Comparison of ENCODE assay signal across 15 cellular contexts in genomic region chr20:62080249-62080993, GRCh38. TPM values are rescaled to one million over a fixed set of nuclear protein-coding genes. Genes with fewer than 3 reads are reported as not detected.
DNase-seq lines count a peak whose midpoint lies in the region; FAIRE-seq and TF ChIP-seq lines count a peak whose summit lies in the region.
"Had no signal": no experiment of that assay in that cellular context is flagged by ENCODE, and none has a peak within 500 bp of the region (broad histone marks: within the 10 kb centered on the region; RNA-seq: fewer than 3 reads in every experiment).

No MANE protein-coding gene starts in this region.

- TF ChIP-seq CTCF in H1 (IDR thresholded peaks at IDR 0.05; ENCODE audit: control extremely low read depth in 1 of 3, insufficient read depth in 1 of 3, low read depth in 1 of 3, low read length in 3 of 3) = no peak

- no peak overlapping the region for H3K56ac ChIP-seq in H1 (replicated peaks; ENCODE audit: insufficient read length, low read depth, low read length)

- H3K36me3 ChIP-seq in H1 (ENCODE audit: control insufficient read depth in 2 of 4, insufficient read depth in 4 of 4, low read length in 3 of 4) (no peaks in the 10 kb centered on the region), skeletal muscle tissue (ENCODE audit: control insufficient read depth in 3 of 3, insufficient read depth in 3 of 3, low read length in 3 of 3) (no peaks in the 10 kb centered on the region)

- H2BK20ac ChIP-seq in H1 (ENCODE audit: low read length) = no peak overlapping the region

- CTCF ChIA-PET in H1 (lab: Charles Lee; ENCODE audit: partially characterized antibody) = interaction anchor here (1.4 kb wide), 1 partner anchor 17 kb away, joined by 4 read pairs; no protein-coding TSS in a partner anchor

- H3K23me2 ChIP-seq in H1 (ENCODE audit: low read depth, low read length) = no peaks in the 10 kb centered on the region

- no peak overlapping the region for H4K8ac ChIP-seq in H1 (ENCODE audit: extremely low read depth, insufficient read depth, low read length)

- H2BK15ac ChIP-seq in H1 (ENCODE audit: low read length) = no peak overlapping the region

- no peak overlapping the region for H4K5ac ChIP-seq in H1 (ENCODE audit: insufficient read length, low read depth, low read length)

- no peak for FAIRE-seq in H1 (lab: Jason Lieb, UNC)

- H4K91ac ChIP-seq in H1 (replicated peaks; ENCODE audit: insufficient read length, low read length) = no peak overlapping the region

- H3K79me1 ChIP-seq in H1 (ENCODE audit: low read depth, low read length) = no peaks in the 10 kb centered on the region

- no peak for TF ChIP-seq EP300 in H1 (IDR thresholded peaks at IDR 0.05; ENCODE audit: borderline replicate concordance in 1 of 2, low read depth in 2 of 2, low read length in 2 of 2)

- 86% methylated on average over 15 of the region's 15 CpGs; no CpG with 5 or more reads in 1 of the 2 experiments for WGBS in H1 (ENCODE audit: extremely low coverage in 1 of 2, insufficient coverage in 1 of 2, insufficient read length in 1 of 2, insufficient replicate concordance in 2 of 2, low coverage in 1 of 2, low lambda C conversion rate in 2 of 2, missing lambda C conversion rate in 1 of 2), 2 experiments

- H3K9me3 ChIP-seq in H1 (ENCODE audit: insufficient read depth in 2 of 2, low read depth in 1 of 2, low read length in 1 of 2) (peaks cover 5 to 14% of the 10 kb centered on the region in 2 experiments), skeletal muscle tissue (ENCODE audit: control insufficient read depth in 3 of 3, low read length in 3 of 3) (peaks cover 0 to 2% (median under 1%) of the 10 kb centered on the region in 3 donors)

- DNase-seq in NCI-H2107 (lab: John Stamatoyannopoulos, UW) (peak; percentile 20), NCI-H2107 treated with DMSO at 0.1 percent for 48 hours (lab: John Stamatoyannopoulos, UW; ENCODE audit: unreplicated experiment) (no peak), NCI-H2171 treated with DMSO at 0.1 percent for 48 hours (lab: John Stamatoyannopoulos, UW) (peak; percentile 80), H1 (ENCODE audit: low read depth in 1 of 2, low spot score in 2 of 2) (no peak), MV-4-11 (lab: John Stamatoyannopoulos, UW) (no peak), NCI-H1417 treated with DMSO at 0.1 percent for 48 hours (lab: John Stamatoyannopoulos, UW) (no peak)
- no peak for DNase-seq in activated naive CD4-positive, alpha-beta T cell (lab: John Stamatoyannopoulos, UW)
- DNase-seq: 8988T, H7, Kasumi-1, NCI-H1694, NCI-H2227 treated with DMSO at 0.1 percent for 48 hours, NCI-H748 treated with DMSO at 0.1 percent for 48 hours had no signal

- TF ChIP-seq POLR2A in H1 (IDR thresholded peaks at IDR 0.05; ENCODE audit: control extremely low read depth in 1 of 2, low read depth in 2 of 2, low read length in 2 of 2) = no peak

- H3K23ac ChIP-seq in H1 (ENCODE audit: insufficient read length) = no peak overlapping the region

- H3K4me1 ChIP-seq in H1 (replicated peaks in 1 of 4; ENCODE audit: control insufficient read depth in 3 of 4, insufficient read depth in 4 of 4, low read length in 3 of 4) (no peaks in the 10 kb centered on the region), skeletal muscle tissue (ENCODE audit: control insufficient read depth in 3 of 3, insufficient read depth in 3 of 3, low read length in 3 of 3) (peaks cover 8 to 9% (median 8%) of the 10 kb centered on the region in 3 donors)

- H2BK12ac ChIP-seq in H1 (ENCODE audit: low read depth, low read length) = 0 out of 2 replicates have a peak overlapping the region, but pooled peaks have one; percentile 63

- H3K79me2 ChIP-seq in H1 (ENCODE audit: control insufficient read depth in 1 of 2, insufficient read depth in 2 of 2, low read length in 2 of 2) = no peaks in the 10 kb centered on the region

- H3K14ac ChIP-seq in H1 (ENCODE audit: insufficient read length) = no peak overlapping the region

- TF ChIP-seq RAD21 in H1 (IDR thresholded peaks at IDR 0.05 in 1 of 2, conservative IDR thresholded peaks at IDR 0.05 in 1 of 2; ENCODE audit: low read depth in 2 of 2, low read length in 2 of 2) = no peak

- no peak overlapping the region for H2AK5ac ChIP-seq in H1 (ENCODE audit: low read depth, low read length)

- no peaks in the 10 kb centered on the region for H4K20me1 ChIP-seq in H1 (replicated peaks in 1 of 2; ENCODE audit: control insufficient read depth in 1 of 2, insufficient read depth in 2 of 2, low read length in 2 of 2)
- H4K20me1 ChIP-seq: BLaER1 treated with 17β-estradiol and CSF1 and Interleukin-3, amounts not matched to agents 10 nM and 100 nM had no signal

- H3K4ac ChIP-seq in H1 (replicated peaks; ENCODE audit: insufficient read length, low read depth, low read length) = no peak overlapping the region

- no peak overlapping the region for H3K18ac ChIP-seq in H1 (ENCODE audit: extremely low read depth, low read length)

- H2BK120ac ChIP-seq in H1 (replicated peaks; ENCODE audit: low read depth, low read length) = no peak overlapping the region

- POLR2A ChIA-PET in H1 (lab: Charles Lee; ENCODE audit: partially characterized antibody) = interaction anchor here (1.0 to 1.3 kb wide), 2 partner anchors 14 to 41 kb away, joined by 4 read pairs; no protein-coding TSS in a partner anchor

- no peak overlapping the region for H2AFZ ChIP-seq in H1 (ENCODE audit: low read length)

- H3K9ac ChIP-seq in H1 (replicated peaks in 1 of 4; ENCODE audit: extremely low read depth in 1 of 4, low read depth in 3 of 4, low read length in 3 of 4) = no peak overlapping the region
- H3K9ac ChIP-seq in skeletal muscle tissue (ENCODE audit: low read depth in 1 of 3, low read length in 3 of 3) = peak overlapping the region in 2 of 3 donors; percentile 13 to 25
- H3K9ac ChIP-seq: BLaER1 treated with 17β-estradiol and CSF1 and Interleukin-3, amounts not matched to agents 10 nM and 100 nM had no signal

- H3K4me3 ChIP-seq in H1 (ENCODE audit: extremely low read depth in 1 of 4, insufficient read depth in 2 of 4, low read depth in 3 of 4, low read length in 4 of 4) = no peak overlapping the region
- peak overlapping the region in 2 of 3 donors; percentile 27 to 54 for H3K4me3 ChIP-seq in skeletal muscle tissue (ENCODE audit: low read length in 3 of 3)
- H3K4me3 ChIP-seq: BLaER1 treated with 17β-estradiol and CSF1 and Interleukin-3, amounts not matched to agents 10 nM and 100 nM had no signal

- H2BK5ac ChIP-seq in H1 (ENCODE audit: low read depth, low read length) = no peak overlapping the region

- H3K27me3 ChIP-seq in H1 (replicated peaks in 1 of 4; ENCODE audit: control insufficient read depth in 3 of 4, extremely low read depth in 1 of 4, insufficient read depth in 3 of 4, low read length in 3 of 4) (no peaks in the 10 kb centered on the region), skeletal muscle tissue (ENCODE audit: control insufficient read depth in 3 of 3, insufficient read depth in 3 of 3, low read length in 3 of 3) (no peaks in the 10 kb centered on the region)
- H3K27me3 ChIP-seq: BLaER1 treated with 17β-estradiol and CSF1 and Interleukin-3, amounts not matched to agents 10 nM and 100 nM had no signal

- H3K4me2 ChIP-seq in H1 (ENCODE audit: insufficient read depth in 1 of 2, low read depth in 2 of 2, low read length in 2 of 2) = no peak overlapping the region
- H3K4me2 ChIP-seq: BLaER1 treated with 17β-estradiol and CSF1 and Interleukin-3, amounts not matched to agents 10 nM and 100 nM had no signal

- H3K27ac ChIP-seq in H1 (ENCODE audit: low read depth, low read length) (no peak overlapping the region), skeletal muscle tissue (ENCODE audit: low read depth, low read length) (no peak overlapping the region)
- H3K27ac ChIP-seq: BLaER1 treated with 17β-estradiol and CSF1 and Interleukin-3, amounts not matched to agents 10 nM and 100 nM had no signal

TF ChIP-seq in H1, 55 proteins besides CTCF, POLR2A, EP300 and RAD21 (continues in another document):
- no peak for TF ChIP-seq CTBP2 (IDR thresholded peaks at IDR 0.05; ENCODE audit: borderline replicate concordance, insufficient read depth, insufficient read length, low read length)
- no peak for TF ChIP-seq ASH2L (IDR thresholded peaks at IDR 0.05; ENCODE audit: low read length)
- TF ChIP-seq FOSL1 (IDR thresholded peaks at IDR 0.05; ENCODE audit: insufficient read depth, low read depth, low read length) = no peak
- TF ChIP-seq RFX5 (IDR thresholded peaks at IDR 0.05; ENCODE audit: borderline replicate concordance, low read depth, low read length) = no peak
- TF ChIP-seq CHD2 (IDR thresholded peaks at IDR 0.05; ENCODE audit: low read length) = no peak
- TF ChIP-seq CREB1 (IDR thresholded peaks at IDR 0.05) = no peak
- TF ChIP-seq CBX5 (IDR thresholded peaks at IDR 0.05; ENCODE audit: low read depth, low read length) = no peak
- no peak for TF ChIP-seq TBP (IDR thresholded peaks at IDR 0.05; ENCODE audit: low read depth, low read length)
- TF ChIP-seq HDAC2 (IDR thresholded peaks at IDR 0.05; ENCODE audit: borderline replicate concordance in 1 of 2, low read depth in 2 of 2, low read length in 2 of 2) = no peak
- TF ChIP-seq TEAD4 (IDR thresholded peaks at IDR 0.05; ENCODE audit: low read depth, low read length) = no peak
- no peak for TF ChIP-seq KDM4A (IDR thresholded peaks at IDR 0.05; ENCODE audit: low read depth, low read length, severe bottlenecking)
- TF ChIP-seq SIN3A (conservative IDR thresholded peaks at IDR 0.05 in 1 of 2, IDR thresholded peaks at IDR 0.05 in 1 of 2; ENCODE audit: low read depth in 1 of 2, low read length in 2 of 2) = no peak

RNA-seq across cellular contexts. Expression of gene TAF4, which starts 14.7 kb away (rescaled TPM):
- 30.1 and 33.0 TPM in 2 replicates for total RNA-seq in H1 (2021; fragmentation: NEBNext Ultra II Directional; extraction: Animal tissue kit (Norgen Biotek cat#: 25700))
- 16.0 and 25.8 TPM in 2 replicates for polyA plus RNA-seq in H1 (2011; rRNA removed)
- polyA plus RNA-seq in H1 (2011; cell fraction: cytosol; rRNA removed) = 12.2 TPM
- polyA plus RNA-seq in H1 (2011; cell fraction: nucleus; rRNA removed) = 17.4 TPM
- 17.8 to 35.7 TPM (median 25.0 TPM) in 4 replicates for polyA plus RNA-seq in H1 (2012, experiment 1 of 2)
- polyA plus RNA-seq in H1 (2012, experiment 2 of 2) = 9.2 TPM
- polyA plus RNA-seq in H1 (2013, experiment 1 of 2) = 24.0 TPM
- polyA plus RNA-seq in H1 (2013, experiment 2 of 2) = 19.7 TPM
- 4.3 and 4.6 TPM in 2 replicates for polyA minus RNA-seq in H1 (2011; rRNA and poly(A)+ RNA removed)
- polyA minus RNA-seq in H1 (2011; cell fraction: cytosol; rRNA and poly(A)+ RNA removed) = 34.5 TPM
- 16.3 TPM for polyA minus RNA-seq in H1 (2011; cell fraction: nucleus; rRNA and poly(A)+ RNA removed)
- 4.2 TPM for total RNA-seq in skeletal muscle tissue

RNA-seq across cellular contexts. Expression of gene LSM14B, which starts 41.9 kb away (rescaled TPM):
- 65.6 and 70.0 TPM in 2 replicates for total RNA-seq in H1 (2021; fragmentation: NEBNext Ultra II Directional; extraction: Animal tissue kit (Norgen Biotek cat#: 25700))
- 58.3 and 93.9 TPM in 2 replicates for polyA plus RNA-seq in H1 (2011; rRNA removed)
- 55.5 TPM for polyA plus RNA-seq in H1 (2011; cell fraction: cytosol; rRNA removed)
- polyA plus RNA-seq in H1 (2011; cell fraction: nucleus; rRNA removed) = 80.3 TPM
- polyA plus RNA-seq in H1 (2012, experiment 1 of 2) = 62.5 to 71.2 TPM (median 67.6 TPM) in 4 replicates
- 24.0 TPM for polyA plus RNA-seq in H1 (2012, experiment 2 of 2)
- 46.2 TPM for polyA plus RNA-seq in H1 (2013, experiment 1 of 2)
- 45.5 TPM for polyA plus RNA-seq in H1 (2013, experiment 2 of 2)
- 51.4 and 62.8 TPM in 2 replicates for polyA minus RNA-seq in H1 (2011; rRNA and poly(A)+ RNA removed)
- 40.5 TPM for polyA minus RNA-seq in H1 (2011; cell fraction: cytosol; rRNA and poly(A)+ RNA removed)
- 38.9 TPM for polyA minus RNA-seq in H1 (2011; cell fraction: nucleus; rRNA and poly(A)+ RNA removed)
- total RNA-seq in skeletal muscle tissue = 53.8 TPM

Comparison
In these comparisons a context has a peak if more than half of its experiments do, and no peak if none do; other contexts are left out.
1. DNase-seq: peak in NCI-H2107 (single experiment) and NCI-H2171 treated with DMSO at 0.1 percent for 48 hours (single experiment); none in NCI-H2107 treated with DMSO at 0.1 percent for 48 hours (single experiment), H1 (0 of 2), MV-4-11 (single experiment), activated naive CD4-positive, alpha-beta T cell (0 of 4) and NCI-H1417 treated with DMSO at 0.1 percent for 48 hours (single experiment).
2. H3K4me3 ChIP-seq: peak in skeletal muscle tissue (2 of 3); none in H1 (0 of 4).
3. H3K9ac ChIP-seq: peak in skeletal muscle tissue (2 of 3); none in H1 (0 of 4).